ENCODE assay signal across 12 cellular contexts in genomic region chr1:205324781-205325180, GRCh38. TPM values are rescaled to one million over a fixed set of nuclear protein-coding genes. Genes with fewer than 3 reads are reported as not detected.
DNase-seq lines count a peak whose midpoint lies in the region; ATAC-seq and TF ChIP-seq lines count a peak whose summit lies in the region.
"Had no signal": no experiment of that assay in that cellular context is flagged by ENCODE, and none has a peak within 500 bp of the region (broad histone marks: within the 10 kb centered on the region; RNA-seq: fewer than 3 reads in every experiment).

No MANE protein-coding gene starts in this region.

- intact Hi-C loops in OCI-LY7 (cut with micrococcal nuclease; ENCODE audit: unreplicated experiment): loop anchor here (1.0 to 5.0 kb wide), 4 partner anchors 39 to 202 kb away; partner anchors contain the start of gene RBBP5

- H3K36me3 ChIP-seq in OCI-LY7 (ENCODE audit: insufficient read depth, low read length) (no peaks in the 10 kb centered on the region), ectodermal cell (ENCODE audit: control insufficient read depth, insufficient read depth, low read length) (no peaks in the 10 kb centered on the region), neural cell (ENCODE audit: insufficient read depth, low read length) (no peaks in the 10 kb centered on the region)
- H3K36me3 ChIP-seq: adrenal gland had no signal

- POLR2A ChIA-PET in OCI-LY7 (lab: Charles Lee): interaction anchor here (0.6 to 15.8 kb wide), 5 partner anchors 31 to 295 kb away, joined by 3 to 162 read pairs (median 5); no protein-coding TSS in a partner anchor

- no peaks in the 10 kb centered on the region for H3K27me3 Mint-ChIP-seq in activated T-cell treated with anti-CD3 and anti-CD28 coated beads, Interleukin-2, amount 50 U/mL, for 24 hours

- CTCF ChIA-PET in OCI-LY7 (lab: Charles Lee; ENCODE audit: unreplicated experiment): interaction anchor here (0.5 to 4.0 kb wide), 15 partner anchors 11 to 183 kb away, joined by 3 to 60 read pairs (median 5); no protein-coding TSS in a partner anchor

- H3K27ac ChIP-seq in OCI-LY7 (ENCODE audit: low read depth, low read length, poor library complexity, severe bottlenecking): no peak overlapping the region
- H3K27ac ChIP-seq in ectodermal cell (ENCODE audit: insufficient read depth, low read depth, low read length, poor library complexity, severe bottlenecking): peak overlapping the region; percentile 51
- no peak overlapping the region for H3K27ac ChIP-seq in neural cell (ENCODE audit: low read length)
- H3K27ac ChIP-seq: adrenal gland, C4-2B had no signal

- ATAC-seq in GM19035 (IDR thresholded peaks at IDR 0.05; ENCODE audit: unreplicated experiment) (no peak), HG03378 (IDR thresholded peaks at IDR 0.05; ENCODE audit: unreplicated experiment) (no peak)

- DNase-seq in EH (ENCODE audit: low read depth) (peak; percentile 75), OCI-LY7 (ENCODE audit: low spot score) (no peak), NCI-H2196 (lab: John Stamatoyannopoulos, UW; ENCODE audit: unreplicated experiment) (no peak)
- no peak for DNase-seq in activated T-cell treated with anti-CD3 and anti-CD28 coated beads, Interleukin-2, amount 50 U/mL, for 24 hours
- DNase-seq: NCI-H446 treated with DMSO at 0.1 percent for 48 hours had no signal

- H3K9ac ChIP-seq in neural cell (ENCODE audit: low read length): peak overlapping the region; percentile 30

- peaks cover 36% of the 10 kb centered on the region for H3K4me1 Mint-ChIP-seq in activated T-cell treated with anti-CD3 and anti-CD28 coated beads, Interleukin-2, amount 50 U/mL, for 24 hours (ENCODE audit: low read depth)

- no peaks in the 10 kb centered on the region for H3F3A ChIP-seq in neural cell (ENCODE audit: insufficient read depth, low read length, poor library complexity, severe bottlenecking)

- H3K36me3 Mint-ChIP-seq in activated T-cell treated with anti-CD3 and anti-CD28 coated beads, Interleukin-2, amount 50 U/mL, for 24 hours (ENCODE audit: low read depth): peaks cover 5% of the 10 kb centered on the region

- BruUV-seq in OCI-LY7 (replicated peaks; lab: Mats Ljungman, UMichigan): no TSS peak

- no peak overlapping the region for H3K27ac Mint-ChIP-seq in activated T-cell treated with anti-CD3 and anti-CD28 coated beads, Interleukin-2, amount 50 U/mL, for 24 hours

- TF ChIP-seq CTCF in OCI-LY7 (conservative IDR thresholded peaks at IDR 0.05; ENCODE audit: low read length) (no peak), neural cell (IDR thresholded peaks at IDR 0.05; ENCODE audit: poor library complexity, severe bottlenecking) (no peak)

- no peak for TF ChIP-seq RAD21 in neural cell (conservative IDR thresholded peaks at IDR 0.05)

- H3K9me2 ChIP-seq in OCI-LY7 (ENCODE audit: insufficient read depth, low read length) (no peaks in the 10 kb centered on the region), neural cell (ENCODE audit: insufficient read depth, low read length) (no peaks in the 10 kb centered on the region)

- peaks cover 26% of the 10 kb centered on the region for H3K4me1 ChIP-seq in OCI-LY7 (ENCODE audit: insufficient read depth, low read length, poor library complexity, severe bottlenecking)
- peaks cover 22% of the 10 kb centered on the region for H3K4me1 ChIP-seq in ectodermal cell (ENCODE audit: control insufficient read depth, insufficient read depth, low read length)

- H3K9me3 ChIP-seq in OCI-LY7 (ENCODE audit: low read length) (no peaks in the 10 kb centered on the region), ectodermal cell (ENCODE audit: control insufficient read depth, low read length) (no peaks in the 10 kb centered on the region), neural cell (ENCODE audit: low read length) (no peaks in the 10 kb centered on the region)
- H3K9me3 ChIP-seq: adrenal gland had no signal

- no peak for TF ChIP-seq EP300 in neural cell (conservative IDR thresholded peaks at IDR 0.05; ENCODE audit: poor library complexity, severe bottlenecking)

- H3K4me2 ChIP-seq in OCI-LY7 (ENCODE audit: low read length) (peak overlapping the region; percentile 11; the same call in 1 of the 2 replicates), neural cell (ENCODE audit: low read length) (no peak overlapping the region)

- H2AFZ ChIP-seq in OCI-LY7 (ENCODE audit: low read length): no peak overlapping the region
- no peak overlapping the region for H2AFZ ChIP-seq in neural cell (ENCODE audit: low read depth, low read length)

- H4K20me1 ChIP-seq in OCI-LY7 (ENCODE audit: insufficient read depth, low read length) (peaks cover 3% of the 10 kb centered on the region; the same call in 1 of the 2 replicates), neural cell (ENCODE audit: insufficient read depth) (no peaks in the 10 kb centered on the region)

- WGBS in ectodermal cell, 2 experiments: 59 to 69% methylated on average over 5 to 6 of the region's 6 CpGs

- no peak overlapping the region for H3K4me3 ChIP-seq in OCI-LY7 (ENCODE audit: low read depth, low read length, poor library complexity, severe bottlenecking)
- no peak overlapping the region for H3K4me3 ChIP-seq in ectodermal cell (ENCODE audit: insufficient read depth, low read depth, low read length)
- H3K4me3 ChIP-seq in neural cell (ENCODE audit: low read length): no peak overlapping the region
- H3K4me3 ChIP-seq: adrenal gland had no signal

- H3K27me3 ChIP-seq in ectodermal cell (ENCODE audit: control insufficient read depth, insufficient read depth, low read length, poor library complexity, severe bottlenecking) (no peaks in the 10 kb centered on the region), neural cell (ENCODE audit: insufficient read depth, low read depth, low read length) (no peaks in the 10 kb centered on the region)
- H3K27me3 ChIP-seq: adrenal gland had no signal

- no peaks in the 10 kb centered on the region for H3K9me3 Mint-ChIP-seq in activated T-cell treated with anti-CD3 and anti-CD28 coated beads, Interleukin-2, amount 50 U/mL, for 24 hours

- H3K79me2 ChIP-seq in OCI-LY7 (ENCODE audit: insufficient read depth, low read depth, low read length) (peaks cover 10% of the 10 kb centered on the region; the same call in 1 of the 2 replicates), neural cell (replicated peaks; ENCODE audit: insufficient read depth, low read length) (peaks cover 4% of the 10 kb centered on the region)

- no peak overlapping the region for H3K4me3 Mint-ChIP-seq in activated T-cell treated with anti-CD3 and anti-CD28 coated beads, Interleukin-2, amount 50 U/mL, for 24 hours

TF ChIP-seq in neural cell, 6 proteins besides CTCF, POLR2A, EP300 and RAD21:
- TF ChIP-seq REST (IDR thresholded peaks at IDR 0.05; ENCODE audit: borderline replicate concordance): no peak
- TF ChIP-seq MXI1 (conservative IDR thresholded peaks at IDR 0.05; ENCODE audit: poor library complexity, severe bottlenecking): no peak
- TF ChIP-seq POLR2AphosphoS5 (IDR thresholded peaks at IDR 0.05): no peak
TF ChIP-seq in neural cell: peak in this region for 0.

RNA-seq across cellular contexts. Expression of gene NUAK2, which starts 3.2 kb away (rescaled TPM):
- 6.5 and 9.1 TPM in 2 replicates for total RNA-seq in OCI-LY7 (2014; rRNA removed; shearing (Covaris generic))
- 5.3 and 7.9 TPM in 2 replicates for total RNA-seq in OCI-LY7 (2022)
- 63.0 TPM for polyA plus RNA-seq in ectodermal cell (2013, experiment 1 of 4)
- 68.3 TPM for polyA plus RNA-seq in ectodermal cell (2013, experiment 2 of 4)
- 42.8 TPM for polyA plus RNA-seq in ectodermal cell (2013, experiment 3 of 4)
- polyA plus RNA-seq in ectodermal cell (2013, experiment 4 of 4): 44.3 TPM
- polyA plus RNA-seq in neural cell: 1.4 and 2.9 TPM in 2 replicates
- polyA minus RNA-seq in neural cell: 2.5 and 3.2 TPM in 2 replicates

RNA-seq across cellular contexts. Expression of gene KLHDC8A, which starts 31.9 kb away (rescaled TPM):
- total RNA-seq in OCI-LY7 (2014; rRNA removed; shearing (Covaris generic)): not detected in 2 replicates
- total RNA-seq in OCI-LY7 (2022): not detected in 2 replicates
- polyA plus RNA-seq in ectodermal cell (2013, experiment 1 of 4): 32.2 TPM
- polyA plus RNA-seq in ectodermal cell (2013, experiment 2 of 4): 47.6 TPM
- 23.0 TPM for polyA plus RNA-seq in ectodermal cell (2013, experiment 3 of 4)
- 26.3 TPM for polyA plus RNA-seq in ectodermal cell (2013, experiment 4 of 4)
- 7.7 and 11.7 TPM in 2 replicates for polyA plus RNA-seq in neural cell
- polyA minus RNA-seq in neural cell: 4.4 TPM in 2 replicates
- total RNA-seq: mesenteric fat pad had no signal
